ENCODE assay signal across 16 cellular contexts in genomic region chr3:17577795-17578520, GRCh38.
DNase-seq lines count a peak whose midpoint lies in the region; ATAC-seq and TF ChIP-seq lines count a peak whose summit lies in the region.
"Had no signal": no experiment of that assay in that cellular context is flagged by ENCODE, and none has a peak within 500 bp of the region (broad histone marks: within the 10 kb centered on the region; RNA-seq: fewer than 3 reads in every experiment).

No MANE protein-coding gene starts in this region.

- ATAC-seq in SK-N-SH treated with all-trans-retinoic acid at 6 μM for 48 hours (no peak; the same call in 1 of the 3 replicates), mucosa of descending colon (no peak), left cardiac atrium (no peak)
- ATAC-seq: right lobe of liver had no signal

- TF ChIP-seq CTCF in fibroblast of villous mesenchyme (IDR thresholded peaks at IDR 0.05; ENCODE audit: insufficient read depth, low read depth, low read length) (no peak), mucosa of descending colon (IDR thresholded peaks at IDR 0.05) (no peak)

- H3K9me3 ChIP-seq in mucosa of descending colon: no peaks in the 10 kb centered on the region
- H3K9me3 ChIP-seq: right lobe of liver, SJSA1, suprapubic skin had no signal

- H3K36me3 ChIP-seq in mucosa of descending colon (ENCODE audit: low read depth): no peaks in the 10 kb centered on the region
- H3K36me3 ChIP-seq: right lobe of liver, SJSA1, suprapubic skin had no signal

- H3K4me3 ChIP-seq in fibroblast of villous mesenchyme (ENCODE audit: low read depth, low read length) (no peak overlapping the region), mucosa of descending colon (no peak overlapping the region)
- H3K4me3 ChIP-seq: coronary artery, right lobe of liver, SJSA1, suprapubic skin had no signal

- DNase-seq in AG08395 (ENCODE audit: low spot score): peak; percentile 6
- DNase-seq in HCEC 1CT: peak; percentile 45
- DNase-seq in fibroblast of villous mesenchyme (ENCODE audit: low read depth): peak; percentile 64
- no peak for DNase-seq in mucosa of descending colon
- no peak for DNase-seq in HT-29 (ENCODE audit: low spot score)
- no peak for DNase-seq in left cardiac atrium
- no peak for DNase-seq in NCI-H1436 (lab: John Stamatoyannopoulos, UW)
- DNase-seq: activated CD4-positive, alpha-beta T cell treated with anti-CD3 and anti-CD28 coated beads for 4 hours; aorta; erythroblast; right lobe of liver; stimulated activated CD4-positive, alpha-beta T cell treated with anti-CD3 and anti-CD28 coated beads, Interleukin-2, amount 100 ng/mL, for 48 hours had no signal

- no peaks in the 10 kb centered on the region for H3K4me1 ChIP-seq in mucosa of descending colon (ENCODE audit: low read depth)
- H3K4me1 ChIP-seq: right lobe of liver, SJSA1 had no signal

- intact Hi-C loops in mucosa of descending colon (cut with DNase I, micrococcal nuclease) (no loop called here), left cardiac atrium (cut with DNase I) (no loop called here)

TF ChIP-seq in SK-N-SH treated with all-trans-retinoic acid at 6 μM for 48 hours, 23 proteins besides CTCF, POLR2A, EP300 and RAD21:
- TF ChIP-seq OSR1 (CRISPR knock-in tag; IDR thresholded peaks at IDR 0.05) (no peak), ZNF70 (CRISPR knock-in tag; IDR thresholded peaks at IDR 0.05) (no peak), ARNTL (CRISPR knock-in tag; IDR thresholded peaks at IDR 0.05; ENCODE audit: borderline replicate concordance, low read depth) (no peak), CREB5 (CRISPR knock-in tag; IDR thresholded peaks at IDR 0.05; ENCODE audit: low read depth) (no peak), TSHZ2 (CRISPR knock-in tag; IDR thresholded peaks at IDR 0.05) (peak; percentile 97), ZNF8 (CRISPR knock-in tag; IDR thresholded peaks at IDR 0.05) (no peak), CSDC2 (CRISPR knock-in tag; IDR thresholded peaks at IDR 0.05) (no peak), SNAI2 (CRISPR knock-in tag; IDR thresholded peaks at IDR 0.05) (no peak), ZFP3 (CRISPR knock-in tag; IDR thresholded peaks at IDR 0.05) (peak; percentile 57; the same call in 1 of the 2 replicates), POU6F1 (CRISPR knock-in tag; IDR thresholded peaks at IDR 0.05; ENCODE audit: borderline replicate concordance, low read depth) (no peak), ESRRG (CRISPR knock-in tag; IDR thresholded peaks at IDR 0.05) (no peak), TOX (CRISPR knock-in tag; IDR thresholded peaks at IDR 0.05; ENCODE audit: borderline replicate concordance) (no peak), BACH2 (CRISPR knock-in tag; IDR thresholded peaks at IDR 0.05; ENCODE audit: borderline replicate concordance) (no peak), TCF4 (CRISPR knock-in tag; IDR thresholded peaks at IDR 0.05; ENCODE audit: borderline replicate concordance) (peak; percentile 98), RARB (CRISPR knock-in tag; IDR thresholded peaks at IDR 0.05) (no peak), PPARA (CRISPR knock-in tag; IDR thresholded peaks at IDR 0.05; ENCODE audit: borderline replicate concordance) (no peak), CSRNP3 (CRISPR knock-in tag; IDR thresholded peaks at IDR 0.05) (0 out of 2 replicates have a peak, but pooled peaks have one; percentile 7), ZFP30 (CRISPR knock-in tag; IDR thresholded peaks at IDR 0.05) (no peak), ISL1 (CRISPR knock-in tag; IDR thresholded peaks at IDR 0.05) (no peak; the same call in none of the 2 replicates), GLIS3 (CRISPR knock-in tag; IDR thresholded peaks at IDR 0.05) (no peak), ZC3H10 (CRISPR knock-in tag; IDR thresholded peaks at IDR 0.05) (no peak), ZNF565 (CRISPR knock-in tag; conservative IDR thresholded peaks at IDR 0.05; ENCODE audit: low read depth) (no peak), PATZ1 (CRISPR knock-in tag; IDR thresholded peaks at IDR 0.05; ENCODE audit: borderline replicate concordance) (no peak)

Comparison
In these comparisons a context has a peak if more than half of its experiments do, and no peak if none do; other contexts are left out.
1. DNase-seq: peak in AG08395 (single experiment), HCEC 1CT (single experiment) and fibroblast of villous mesenchyme (single experiment); none in mucosa of descending colon (0 of 3), HT-29 (single experiment), left cardiac atrium (single experiment) and NCI-H1436 (single experiment).